In genomic region chr5:4862500-4862899, GRCh38 we compare ENCODE assay signal across 8 cellular contexts.
DNase-seq lines count a peak whose midpoint lies in the region; ATAC-seq and TF ChIP-seq lines count a peak whose summit lies in the region.

No MANE protein-coding gene starts in this region.

- TF ChIP-seq CTCF in astrocyte of the spinal cord (IDR thresholded peaks at IDR 0.05; ENCODE audit: low read depth, low read length) (peak; percentile 50), lower lobe of right lung (IDR thresholded peaks at IDR 0.05) (peak; percentile 44)

- in situ Hi-C loops in astrocyte of the spinal cord (cut with HindIII; ENCODE audit: low sequenced_read_pairs), result no loop called here

- ATAC-seq in lower lobe of right lung (no peak), HG03457 (IDR thresholded peaks at IDR 0.05; ENCODE audit: unreplicated experiment) (no peak), GM19397 (IDR thresholded peaks at IDR 0.05; ENCODE audit: unreplicated experiment) (no peak)

- DNase-seq in NCI-H1417 (lab: John Stamatoyannopoulos, UW) (peak; percentile 5 to 64 (median 60)), NCI-H1417 treated with DMSO at 0.1 percent for 48 hours (lab: John Stamatoyannopoulos, UW) (no peak), NCI-H2171 treated with DMSO at 0.1 percent for 48 hours (lab: John Stamatoyannopoulos, UW) (peak; percentile 92), astrocyte of the spinal cord (ENCODE audit: low read depth, low spot score) (peak; percentile 52), lower lobe of right lung (no peak), caudate nucleus (lab: John Stamatoyannopoulos, UW) (no peak)

- H3K9me3 ChIP-seq in lower lobe of right lung, result no peaks in the 10 kb centered on the region

- H3K27me3 ChIP-seq in lower lobe of right lung (ENCODE audit: low read depth), result no peaks in the 10 kb centered on the region

- H3K4me3 ChIP-seq in astrocyte of the spinal cord (ENCODE audit: low read depth, low read length), result no peak overlapping the region
- no peak overlapping the region for H3K4me3 ChIP-seq in lower lobe of right lung

- H3K4me1 ChIP-seq in lower lobe of right lung, result no peaks in the 10 kb centered on the region

- no peaks in the 10 kb centered on the region for H3K36me3 ChIP-seq in lower lobe of right lung

- intact Hi-C loops in lower lobe of right lung (cut with DNase I), result no loop called here

- H3K27ac ChIP-seq in lower lobe of right lung, result no peak overlapping the region
- no peak overlapping the region for H3K27ac ChIP-seq in caudate nucleus (ENCODE audit: low read depth, low read length)

Comparison
In these comparisons a context has a peak if more than half of its experiments do, and no peak if none do; other contexts are left out.
1. DNase-seq: peak in NCI-H1417 (3 of 3), NCI-H2171 treated with DMSO at 0.1 percent for 48 hours (single experiment) and astrocyte of the spinal cord (single experiment); none in NCI-H1417 treated with DMSO at 0.1 percent for 48 hours (single experiment), lower lobe of right lung (single experiment) and caudate nucleus (0 of 61).